Comparison of ENCODE assay signal across 8 cellular contexts in the genomic region with DNA sequence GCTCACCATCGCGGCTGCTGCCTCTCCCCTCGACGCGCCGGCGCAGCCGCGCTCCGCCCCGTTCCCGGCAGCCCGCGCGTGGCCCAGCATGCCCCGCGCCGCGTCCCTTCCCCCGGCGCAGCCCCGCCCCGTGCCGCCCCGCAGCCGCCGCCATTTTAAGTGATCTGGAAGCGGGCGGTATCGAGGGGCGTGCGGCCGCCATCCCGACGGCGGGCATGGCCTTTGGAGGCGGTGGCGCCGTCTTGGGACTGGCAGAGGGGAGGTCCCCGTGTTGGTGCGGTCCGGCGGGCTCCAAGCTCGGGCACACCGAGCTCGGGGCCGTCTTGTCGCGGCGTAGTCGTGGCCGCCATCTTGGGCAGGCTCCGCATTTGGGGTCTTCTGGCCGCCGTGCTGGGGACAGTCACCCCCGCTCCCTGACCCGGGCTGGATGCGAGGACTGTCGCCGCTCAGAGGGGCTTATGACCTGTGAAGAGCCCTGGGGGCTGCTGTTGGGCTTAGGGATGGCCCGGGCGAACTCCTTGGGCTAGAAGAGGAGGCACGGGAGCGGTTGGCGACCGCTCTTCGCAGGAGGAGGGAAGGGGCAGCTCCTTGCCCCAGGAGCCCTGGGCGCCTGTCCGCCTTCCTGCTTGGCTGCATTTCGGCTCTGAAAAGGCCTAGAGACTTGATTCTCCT. TPM values are rescaled to one million over a fixed set of nuclear protein-coding genes. Genes with fewer than 3 reads are reported as not detected.
DNase-seq lines count a peak whose midpoint lies in the region; ATAC-seq and TF ChIP-seq lines count a peak whose summit lies in the region.

ELOB (minus strand) TSS at position 50 of the 672 bp plus-strand sequence; CDS start at position 9, 41 bp downstream.

- H3K27ac Mint-ChIP-seq in HFFc6: peak within 1 kb of the TSS; percentile 95
- H3K27ac Mint-ChIP-seq in T-helper 17 cell: peak within 1 kb of the TSS; percentile 96

- DNase-seq in GM10248 (ENCODE audit: extremely low spot score) (peak; percentile 97), HFFc6 (peak; percentile 70), NCI-H1105 (lab: John Stamatoyannopoulos, UW) (peak; percentile 46), T-helper 17 cell (peak; percentile 87 to 88 (median 87)), amniotic stem cell (lab: John Stamatoyannopoulos, UW) (peak; percentile 73), left ventricle myocardium inferior (peak; percentile 90), psoas muscle (peak; percentile 92 to 94), ureter (ENCODE audit: low spot score) (peak; percentile 90)

- POLR2A ChIA-PET in GM10248 (lab: Yijun Ruan, JAX): no interaction called here

- H3K4me3 Mint-ChIP-seq in HFFc6 (peak within 1 kb of the TSS; percentile 100), T-helper 17 cell (peak within 1 kb of the TSS; percentile 93)

- H3K36me3 ChIP-seq in left ventricle myocardium inferior (peaks cover 28% of the 10 kb centered on the region), psoas muscle (ENCODE audit: insufficient read depth in 1 of 2, low read depth in 1 of 2) (peaks cover 0 to 27% of the 10 kb centered on the region in 2 donors)

- H3K27ac ChIP-seq in left ventricle myocardium inferior (replicated peaks): peak within 1 kb of the TSS; percentile 100
- H3K27ac ChIP-seq in psoas muscle: peak within 1 kb of the TSS; percentile 100

- H3K27me3 ChIP-seq in left ventricle myocardium inferior (ENCODE audit: low read depth) (no peaks in the 10 kb centered on the region), psoas muscle (ENCODE audit: insufficient read depth in 3 of 3, low read length in 2 of 3) (no peaks in the 10 kb centered on the region)

- H3K27me3 Mint-ChIP-seq in HFFc6 (ENCODE audit: insufficient read depth) (peaks cover 7% of the 10 kb centered on the region), T-helper 17 cell (no peaks in the 10 kb centered on the region)

- CTCF ChIA-PET in GM10248 (lab: Yijun Ruan, JAX): interaction anchor here (2.6 kb wide), 1 partner anchor 91 kb away, joined by 11 read pairs; no protein-coding TSS in a partner anchor

- peaks cover 28% of the 10 kb centered on the region for H3K36me3 Mint-ChIP-seq in HFFc6 (ENCODE audit: low read depth)
- no peaks in the 10 kb centered on the region for H3K36me3 Mint-ChIP-seq in T-helper 17 cell (ENCODE audit: low read depth)

- TF ChIP-seq CTCF in GM10248 (IDR thresholded peaks at IDR 0.05; ENCODE audit: control extremely low read depth, extremely low read depth, low read depth, missing control alignments) (no peak), HFFc6 (IDR thresholded peaks at IDR 0.05) (no peak), left ventricle myocardium inferior (IDR thresholded peaks at IDR 0.05; ENCODE audit: borderline replicate concordance) (no peak), psoas muscle (IDR thresholded peaks at IDR 0.05) (no peak)

- WGBS in psoas muscle, 3 donors: 0 to 1% (median 1%) methylated on average over 36 to 70 of the region's 70 CpGs

- intact Hi-C loops in left ventricle myocardium inferior (cut with micrococcal nuclease): no loop called here
- intact Hi-C loops in psoas muscle (cut with DNase I): no loop called here

- H3K9me3 Mint-ChIP-seq in HFFc6: no peaks in the 10 kb centered on the region

- H3K4me3 ChIP-seq in left ventricle myocardium inferior: peak within 1 kb of the TSS; percentile 100
- H3K4me3 ChIP-seq in psoas muscle: peak within 1 kb of the TSS; percentile 100

- ATAC-seq in T-helper 17 cell (peak; percentile 91), psoas muscle (peak; percentile 89 to 96 (median 90))

- H3K4me1 ChIP-seq in left ventricle myocardium inferior (peaks cover 52% of the 10 kb centered on the region), psoas muscle (peaks cover 26% of the 10 kb centered on the region)

- H3K4me1 Mint-ChIP-seq in HFFc6 (ENCODE audit: low read depth) (peaks cover 37% of the 10 kb centered on the region), T-helper 17 cell (peaks cover 27% of the 10 kb centered on the region)

- no peaks in the 10 kb centered on the region for H3K9me3 ChIP-seq in T-helper 17 cell (ENCODE audit: control insufficient read depth, low read length, poor library complexity, severe bottlenecking)
- no peaks in the 10 kb centered on the region for H3K9me3 ChIP-seq in left ventricle myocardium inferior (replicated peaks)
- no peaks in the 10 kb centered on the region for H3K9me3 ChIP-seq in psoas muscle

RNA-seq across cellular contexts. Expression of gene ELOB, which starts in this region (rescaled TPM):
- total RNA-seq in HFFc6 (2021; fragmentation: NEBNext Ultra II Directional; extraction: Animal tissue kit (Norgen Biotek cat#: 25700)): 100 to 1,000 TPM; 329 to 403 (median 352) TPM
- total RNA-seq in T-helper 17 cell: 100 to 1,000 TPM; 121 to 131 TPM
- total RNA-seq in left ventricle myocardium inferior: 304 TPM
- total RNA-seq in psoas muscle: 100 to 1,000 TPM; 226 to 317 (median 296) TPM
- 100 to 1,000 TPM; 344 to 660 (median 388) TPM for polyA plus RNA-seq in psoas muscle
- total RNA-seq in ureter: 274 TPM

Comparison
In these comparisons a context has a peak if more than half of its experiments do, and no peak if none do; other contexts are left out.
1. Peak in every context shown above with its lines: DNase-seq, ATAC-seq, H3K4me3 ChIP-seq and H3K27ac ChIP-seq.
2. DNase-seq: peak in every context shown above with its lines; median percentile 97 in GM10248; 93 in psoas muscle; 90 in left ventricle myocardium inferior; 90 in ureter; 87 in T-helper 17 cell; 73 in amniotic stem cell; 70 in HFFc6; 46 in NCI-H1105.